8 cellular contexts compared by ENCODE assay signal in genomic region chr20:1267161-1267560, GRCh38. TPM values are rescaled to one million over a fixed set of nuclear protein-coding genes. Genes with fewer than 3 reads are reported as not detected.
DNase-seq lines count a peak whose midpoint lies in the region; ATAC-seq and TF ChIP-seq lines count a peak whose summit lies in the region.

No MANE protein-coding gene starts in this region.

- POLR2A ChIA-PET in activated CD8-positive, alpha-beta T cell treated with anti-CD3 and anti-CD28 coated beads for 36 hours (lab: Charles Lee): interaction anchor here (0.5 to 3.1 kb wide), 5 partner anchors 9 to 279 kb away, joined by 3 to 15 read pairs (median 3); no protein-coding TSS in a partner anchor

- intact Hi-C loops in activated CD8-positive, alpha-beta T cell treated with anti-CD3 and anti-CD28 coated beads for 36 hours (cut with micrococcal nuclease): no loop called here
- intact Hi-C loops in stomach (cut with DNase I; ENCODE audit: low total_unique reads): no loop called here

- DNase-seq in activated CD8-positive, alpha-beta memory T cell treated with anti-CD3 and anti-CD28 coated beads, Interleukin-2, amount 10 ng/mL, durations not matched to agents 7 days and 5 days: no peak
- DNase-seq in activated CD8-positive, alpha-beta memory T cell treated with anti-CD3 and anti-CD28 coated beads, Interleukin-2, amount 50 U/mL, for 48 hours: no peak
- DNase-seq in activated CD8-positive, alpha-beta T cell treated with anti-CD3 and anti-CD28 coated beads for 36 hours: no peak
- DNase-seq in glutamatergic neuron (no peak), stomach (no peak), putamen (ENCODE audit: low spot score) (no peak), DMS53 (lab: John Stamatoyannopoulos, UW) (no peak)

- H3K27ac Mint-ChIP-seq in activated CD8-positive, alpha-beta memory T cell treated with anti-CD3 and anti-CD28 coated beads, Interleukin-2, amount 10 ng/mL, durations not matched to agents 7 days and 5 days: no peak overlapping the region
- H3K27ac Mint-ChIP-seq in activated CD8-positive, alpha-beta T cell treated with anti-CD3 and anti-CD28 coated beads for 36 hours: no peak overlapping the region
- peak overlapping the region; percentile 91 for H3K27ac Mint-ChIP-seq in glutamatergic neuron (ENCODE audit: unreplicated experiment)

- 74 to 80% (median 76%) methylated on average over 2 to 8 of the region's 8 CpGs for WGBS in stomach, 5 donors

- peak overlapping the region; percentile 80 for H3K4me3 Mint-ChIP-seq in activated CD8-positive, alpha-beta memory T cell treated with anti-CD3 and anti-CD28 coated beads, Interleukin-2, amount 10 ng/mL, durations not matched to agents 7 days and 5 days
- H3K4me3 Mint-ChIP-seq in activated CD8-positive, alpha-beta T cell treated with anti-CD3 and anti-CD28 coated beads for 36 hours: peak overlapping the region; percentile 79
- peak overlapping the region; percentile 90 for H3K4me3 Mint-ChIP-seq in glutamatergic neuron (ENCODE audit: unreplicated experiment)

- peak overlapping the region; percentile 86 to 99 (median 98) for H3K4me3 ChIP-seq in stomach

- H3K27ac ChIP-seq in stomach: peak overlapping the region in 3 of 5 donors; percentile 72 to 84 (median 81)

- no peak for TF ChIP-seq EP300 in stomach (IDR thresholded peaks at IDR 0.05)

- peaks cover 0 to 7% (median 0%) of the 10 kb centered on the region in 4 donors for H3K36me3 ChIP-seq in stomach

- peaks cover 5% of the 10 kb centered on the region for H3K36me3 Mint-ChIP-seq in activated CD8-positive, alpha-beta memory T cell treated with anti-CD3 and anti-CD28 coated beads, Interleukin-2, amount 10 ng/mL, durations not matched to agents 7 days and 5 days
- peaks cover 6% of the 10 kb centered on the region for H3K36me3 Mint-ChIP-seq in activated CD8-positive, alpha-beta T cell treated with anti-CD3 and anti-CD28 coated beads for 36 hours (ENCODE audit: low read depth)
- peaks cover 3% of the 10 kb centered on the region for H3K36me3 Mint-ChIP-seq in glutamatergic neuron (ENCODE audit: unreplicated experiment)

- no peak for ATAC-seq in activated CD8-positive, alpha-beta memory T cell treated with anti-CD3 and anti-CD28 coated beads, Interleukin-2, amount 10 ng/mL, durations not matched to agents 7 days and 5 days
- no peak for ATAC-seq in activated CD8-positive, alpha-beta T cell treated with anti-CD3 and anti-CD28 coated beads for 36 hours
- ATAC-seq in HG03342 (IDR thresholded peaks at IDR 0.05; ENCODE audit: unreplicated experiment): no peak

- H3K4me1 ChIP-seq in stomach: peaks cover 16 to 31% (median 25%) of the 10 kb centered on the region in 4 donors

- TF ChIP-seq CTCF in activated CD8-positive, alpha-beta T cell treated with anti-CD3 and anti-CD28 coated beads for 36 hours (IDR thresholded peaks at IDR 0.05): no peak
- TF ChIP-seq CTCF in glutamatergic neuron (IDR thresholded peaks at IDR 0.05; ENCODE audit: partially characterized antibody, unreplicated experiment) (no peak), stomach (IDR thresholded peaks at IDR 0.05) (no peak)

- CTCF ChIA-PET in activated CD8-positive, alpha-beta memory T cell treated with anti-CD3 and anti-CD28 coated beads, Interleukin-2, amount 10 ng/mL, durations not matched to agents 7 days and 5 days (lab: Charles Lee): interaction anchor here (0.8 to 1.8 kb wide), 2 partner anchors 15 to 19 kb away, joined by 3 to 5 read pairs; no protein-coding TSS in a partner anchor
- CTCF ChIA-PET in activated CD8-positive, alpha-beta T cell treated with anti-CD3 and anti-CD28 coated beads for 36 hours (lab: Charles Lee): interaction anchor here (2.1 to 2.6 kb wide), 3 partner anchors 9 to 15 kb away, joined by 5 to 9 read pairs (median 9); no protein-coding TSS in a partner anchor

- no peaks in the 10 kb centered on the region for H3K27me3 Mint-ChIP-seq in activated CD8-positive, alpha-beta memory T cell treated with anti-CD3 and anti-CD28 coated beads, Interleukin-2, amount 10 ng/mL, durations not matched to agents 7 days and 5 days
- no peaks in the 10 kb centered on the region for H3K27me3 Mint-ChIP-seq in activated CD8-positive, alpha-beta T cell treated with anti-CD3 and anti-CD28 coated beads for 36 hours
- H3K27me3 Mint-ChIP-seq in glutamatergic neuron (ENCODE audit: unreplicated experiment): peaks cover 14% of the 10 kb centered on the region

- H3K4me1 Mint-ChIP-seq in activated CD8-positive, alpha-beta memory T cell treated with anti-CD3 and anti-CD28 coated beads, Interleukin-2, amount 10 ng/mL, durations not matched to agents 7 days and 5 days: peaks cover 21% of the 10 kb centered on the region
- H3K4me1 Mint-ChIP-seq in activated CD8-positive, alpha-beta T cell treated with anti-CD3 and anti-CD28 coated beads for 36 hours (ENCODE audit: low read depth): peaks cover 48% of the 10 kb centered on the region
- H3K4me1 Mint-ChIP-seq in glutamatergic neuron (ENCODE audit: low read depth, unreplicated experiment): peaks cover 44% of the 10 kb centered on the region

- TF ChIP-seq POLR2A in stomach (IDR thresholded peaks at IDR 0.05): no peak

- peaks cover 0 to 10% (median 0%) of the 10 kb centered on the region in 3 donors for H3K27me3 ChIP-seq in stomach

- H3K9me3 ChIP-seq in stomach: no peaks in the 10 kb centered on the region

- H3K9me3 Mint-ChIP-seq in activated CD8-positive, alpha-beta memory T cell treated with anti-CD3 and anti-CD28 coated beads, Interleukin-2, amount 10 ng/mL, durations not matched to agents 7 days and 5 days (ENCODE audit: low read depth): peaks cover 6% of the 10 kb centered on the region
- H3K9me3 Mint-ChIP-seq in activated CD8-positive, alpha-beta T cell treated with anti-CD3 and anti-CD28 coated beads for 36 hours: peaks cover 11% of the 10 kb centered on the region
- peaks cover 10% of the 10 kb centered on the region for H3K9me3 Mint-ChIP-seq in glutamatergic neuron (ENCODE audit: unreplicated experiment)

RNA-seq across cellular contexts. Expression of gene SNPH, which starts 1.1 kb away (rescaled TPM):
- 1 to 10 TPM; 3.6 to 4.2 TPM for total RNA-seq in activated CD8-positive, alpha-beta memory T cell treated with anti-CD3 and anti-CD28 coated beads, Interleukin-2, amount 10 ng/mL, durations not matched to agents 7 days and 5 days
- total RNA-seq in activated CD8-positive, alpha-beta T cell treated with anti-CD3 and anti-CD28 coated beads for 36 hours: 1 to 10 TPM; 3.7 to 4.1 TPM
- total RNA-seq in glutamatergic neuron (ENCODE audit: unreplicated experiment) (34.5 TPM), stomach (10 to 100 TPM in 1 of 5 donors, 1 to 10 TPM in 4; 1.8 to 15.6 (median 8.0) TPM)
- polyA plus RNA-seq in stomach: 1 to 10 TPM; 1.8 to 4.2 (median 3.6) TPM

RNA-seq across cellular contexts. Expression of gene RAD21L1, which starts 41.3 kb away (rescaled TPM):
- total RNA-seq in activated CD8-positive, alpha-beta memory T cell treated with anti-CD3 and anti-CD28 coated beads, Interleukin-2, amount 10 ng/mL, durations not matched to agents 7 days and 5 days: under 1 TPM in 1 of 2 experiments, not detected in 1; 0.67 TPM
- under 1 TPM; 0.18 to 0.25 TPM for total RNA-seq in activated CD8-positive, alpha-beta T cell treated with anti-CD3 and anti-CD28 coated beads for 36 hours
- total RNA-seq in glutamatergic neuron (ENCODE audit: unreplicated experiment): not detected
- total RNA-seq in stomach: not detected
- not detected for polyA plus RNA-seq in stomach
